8 cellular contexts compared by ENCODE assay signal in genomic region chr7:131011976-131012375, GRCh38.
A peak's percentile ranks its signal among the peaks of the same experiment; 100 is the strongest.
DNase-seq lines count a peak whose midpoint lies in the region; ATAC-seq and TF ChIP-seq lines count a peak whose summit lies in the region.

No MANE protein-coding gene starts in this region.

- intact Hi-C loops in heart right ventricle (cut with DNase I) = no loop called here

- H3K27ac Mint-ChIP-seq in activated CD4-positive, alpha-beta T cell treated with anti-CD3 and anti-CD28 coated beads, Interleukin-2, amount 10 ng/mL, durations not matched to agents 7 days and 5 days = peak overlapping the region; percentile 85
- peak overlapping the region; percentile 98 for H3K27ac Mint-ChIP-seq in activated naive CD8-positive, alpha-beta T cell

- H3K4me1 ChIP-seq in heart right ventricle = peaks cover 13 to 99% (median 84%) of the 10 kb centered on the region in 9 donors
- peaks cover 56 to 97% of the 10 kb centered on the region in 2 donors for H3K4me1 ChIP-seq in thoracic aorta (ENCODE audit: control insufficient read depth in 1 of 2, low read depth in 2 of 2)

- H3K4me3 ChIP-seq in heart right ventricle = no peak overlapping the region
- peak overlapping the region; percentile 1 for H3K4me3 ChIP-seq in thoracic aorta

- H3K9me3 ChIP-seq in heart right ventricle (no peaks in the 10 kb centered on the region), thoracic aorta (no peaks in the 10 kb centered on the region)

- H3K4me1 Mint-ChIP-seq in activated CD4-positive, alpha-beta T cell treated with anti-CD3 and anti-CD28 coated beads, Interleukin-2, amount 10 ng/mL, durations not matched to agents 7 days and 5 days = peaks cover 75% of the 10 kb centered on the region
- H3K4me1 Mint-ChIP-seq in activated naive CD8-positive, alpha-beta T cell (ENCODE audit: low read depth) = peaks cover 92% of the 10 kb centered on the region

- POLR2A ChIA-PET in activated CD4-positive, alpha-beta T cell treated with anti-CD3 and anti-CD28 coated beads, Interleukin-2, amount 10 ng/mL, durations not matched to agents 7 days and 5 days (lab: Charles Lee) = interaction anchor here (0.6 to 0.8 kb wide), 2 partner anchors 53 to 406 kb away, joined by 5 to 15 read pairs; no protein-coding TSS in a partner anchor

- no peaks in the 10 kb centered on the region for H3K9me3 Mint-ChIP-seq in activated CD4-positive, alpha-beta T cell treated with anti-CD3 and anti-CD28 coated beads, Interleukin-2, amount 10 ng/mL, durations not matched to agents 7 days and 5 days
- no peaks in the 10 kb centered on the region for H3K9me3 Mint-ChIP-seq in activated naive CD8-positive, alpha-beta T cell (ENCODE audit: low read depth)

- H3K4me3 Mint-ChIP-seq in activated CD4-positive, alpha-beta T cell treated with anti-CD3 and anti-CD28 coated beads, Interleukin-2, amount 10 ng/mL, durations not matched to agents 7 days and 5 days = peak overlapping the region; percentile 54
- peak overlapping the region; percentile 78 for H3K4me3 Mint-ChIP-seq in activated naive CD8-positive, alpha-beta T cell

- CTCF ChIA-PET in activated CD4-positive, alpha-beta T cell treated with anti-CD3 and anti-CD28 coated beads, Interleukin-2, amount 10 ng/mL, durations not matched to agents 7 days and 5 days (lab: Charles Lee) = interaction anchor here (0.7 to 1.9 kb wide), 12 partner anchors 10 to 132 kb away, joined by 3 to 6 read pairs (median 4); no protein-coding TSS in a partner anchor

- peak overlapping the region in 8 of 10 donors; percentile 20 to 79 (median 56) for H3K27ac ChIP-seq in heart right ventricle
- H3K27ac ChIP-seq in thoracic aorta = peak overlapping the region; percentile 7 to 54

- H3K36me3 ChIP-seq in heart right ventricle (peaks cover 0 to 4% (median 0%) of the 10 kb centered on the region in 9 donors), thoracic aorta (no peaks in the 10 kb centered on the region)

- H3K27me3 Mint-ChIP-seq in activated CD4-positive, alpha-beta T cell treated with anti-CD3 and anti-CD28 coated beads, Interleukin-2, amount 10 ng/mL, durations not matched to agents 7 days and 5 days = no peaks in the 10 kb centered on the region
- no peaks in the 10 kb centered on the region for H3K27me3 Mint-ChIP-seq in activated naive CD8-positive, alpha-beta T cell

- no peak for TF ChIP-seq CTCF in heart right ventricle (IDR thresholded peaks at IDR 0.05)
- no peak for TF ChIP-seq CTCF in thoracic aorta (IDR thresholded peaks at IDR 0.05)

- ATAC-seq in heart right ventricle (peak in 7 of 8 donors; percentile 42 to 72 (median 51)), thoracic aorta (ENCODE audit: insufficient number of reproducible peaks, low FRiP score, low read depth) (no peak), HG03175 (IDR thresholded peaks at IDR 0.05; ENCODE audit: unreplicated experiment) (no peak), GM19467 (IDR thresholded peaks at IDR 0.05; ENCODE audit: unreplicated experiment) (no peak)

- no peak for DNase-seq in activated CD4-positive, alpha-beta T cell treated with anti-CD3 and anti-CD28 coated beads, Interleukin-2, amount 10 ng/mL, durations not matched to agents 7 days and 5 days
- no peak for DNase-seq in activated CD4-positive, alpha-beta T cell treated with anti-CD3 and anti-CD28 coated beads, Interleukin-2, amount 50 U/mL, for 1 hour
- DNase-seq in heart right ventricle (no peak), thoracic aorta (ENCODE audit: low spot score) (no peak), NCI-H128 (lab: John Stamatoyannopoulos, UW; ENCODE audit: unreplicated experiment) (no peak)

- WGBS in heart right ventricle, 2 donors = 34 to 45% methylated on average over 4 of the region's 4 CpGs

- peaks cover 8% of the 10 kb centered on the region for H3K36me3 Mint-ChIP-seq in activated CD4-positive, alpha-beta T cell treated with anti-CD3 and anti-CD28 coated beads, Interleukin-2, amount 10 ng/mL, durations not matched to agents 7 days and 5 days (ENCODE audit: low read depth)
- H3K36me3 Mint-ChIP-seq in activated naive CD8-positive, alpha-beta T cell = peaks cover 11% of the 10 kb centered on the region

- H3K27me3 ChIP-seq in heart right ventricle (no peaks in the 10 kb centered on the region), thoracic aorta (replicated peaks; ENCODE audit: insufficient read depth) (no peaks in the 10 kb centered on the region)

Comparison
In these comparisons a context has a peak if more than half of its experiments do, and no peak if none do; other contexts are left out.
1. ATAC-seq: peak in heart right ventricle (7 of 8); none in thoracic aorta (single experiment), HG03175 (single experiment) and GM19467 (single experiment).